ENCODE assay signal across 1 cellular context in the genomic region with DNA sequence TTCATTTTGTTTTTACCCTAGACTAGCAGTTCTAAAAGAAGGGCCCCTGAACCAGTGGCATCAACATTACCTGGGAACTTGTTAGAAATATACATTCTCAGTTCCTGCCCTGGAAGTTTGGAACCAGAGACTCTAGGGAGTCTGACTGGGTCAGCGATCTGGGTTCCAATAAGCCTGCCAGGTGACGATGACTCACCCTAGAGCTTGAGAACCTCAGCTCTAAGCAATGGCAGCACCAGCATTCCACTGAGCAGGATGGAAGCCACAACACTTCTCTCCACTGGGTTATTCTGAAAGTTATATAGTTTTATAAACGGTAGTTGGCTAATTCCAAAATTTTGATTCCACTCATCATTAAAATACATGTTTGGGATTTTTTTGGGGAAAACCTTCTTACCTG.
TF ChIP-seq lines count a peak whose summit lies in the region.

No MANE protein-coding gene starts in this region.

TF ChIP-seq in IMR-90, 13 proteins besides CTCF, POLR2A, EP300 and RAD21 (continued from another document):
- no peak for TF ChIP-seq RCOR1 (IDR thresholded peaks at IDR 0.05; ENCODE audit: insufficient replicate concordance, low read length)
- TF ChIP-seq CHD1 (IDR thresholded peaks at IDR 0.05; ENCODE audit: low read depth, low read length): no peak
- no peak for TF ChIP-seq NFE2L2 (IDR thresholded peaks at IDR 0.05; ENCODE audit: low read depth, low read length)
- TF ChIP-seq RFX5 (IDR thresholded peaks at IDR 0.05; ENCODE audit: low read depth, low read length): no peak
- no peak for TF ChIP-seq MXI1 (IDR thresholded peaks at IDR 0.05; ENCODE audit: borderline replicate concordance, low read depth, low read length)
- TF ChIP-seq MAFK (IDR thresholded peaks at IDR 0.05; ENCODE audit: low read depth, low read length): no peak
